8 cellular contexts compared by ENCODE assay signal in genomic region chr6:31727717-31728671, GRCh38. TPM values are rescaled to one million over a fixed set of nuclear protein-coding genes. Genes with fewer than 3 reads are reported as not detected.
DNase-seq lines count a peak whose midpoint lies in the region; ATAC-seq and TF ChIP-seq lines count a peak whose summit lies in the region.

No MANE protein-coding gene starts in this region.

- H3K9me3 ChIP-seq in CD4-positive, CD25-positive, alpha-beta regulatory T cell (ENCODE audit: control insufficient read depth in 2 of 2, low read length in 2 of 2), result no peaks in the 10 kb centered on the region
- H3K9me3 ChIP-seq in MM.1S (replicated peaks; ENCODE audit: insufficient read depth, low read length) (no peaks in the 10 kb centered on the region), neuron (ENCODE audit: low read length) (no peaks in the 10 kb centered on the region), A673 (ENCODE audit: low read depth, low read length, poor library complexity, severe bottlenecking) (no peaks in the 10 kb centered on the region)

- H3K36me3 ChIP-seq in CD4-positive, CD25-positive, alpha-beta regulatory T cell (ENCODE audit: control insufficient read depth, insufficient read depth, low read length), result peaks cover 23% of the 10 kb centered on the region
- H3K36me3 ChIP-seq in MM.1S (replicated peaks; ENCODE audit: insufficient read depth, low read length) (no peaks in the 10 kb centered on the region; the same call in none of the 2 replicates), neuron (ENCODE audit: insufficient read depth, low read length) (peaks cover 49% of the 10 kb centered on the region), A673 (ENCODE audit: insufficient read depth, low read length, poor library complexity, severe bottlenecking) (peaks cover 41% of the 10 kb centered on the region)

- H3K36me3 Mint-ChIP-seq in CD4-positive, CD25-positive, alpha-beta regulatory T cell, result peaks cover 12% of the 10 kb centered on the region
- peaks cover 93% of the 10 kb centered on the region for H3K36me3 Mint-ChIP-seq in dendritic cell treated with granulocyte-macrophage colony-stimulating factor and Interleukin-4, amounts not matched to agents 40 ng/mL and 50 ng/mL, for 4 days (ENCODE audit: low read depth)

- intact Hi-C loops in dendritic cell treated with granulocyte-macrophage colony-stimulating factor and Interleukin-4, amounts not matched to agents 40 ng/mL and 50 ng/mL, for 4 days (cut with micrococcal nuclease), result loop anchor here (1.0 to 5.0 kb wide), 3 partner anchors 41 to 104 kb away; no protein-coding TSS in a partner anchor
- intact Hi-C loops in A673 (cut with micrococcal nuclease; ENCODE audit: unreplicated experiment), result loop anchor here (2.0 kb wide), 1 partner anchor 99 kb away; the partner anchor contains the start of gene HSPA1B

- H2AFZ ChIP-seq in MM.1S (ENCODE audit: low read length) (peak overlapping the region; percentile 44; the same call in 1 of the 2 replicates), neuron (ENCODE audit: low read depth, low read length) (no peak overlapping the region)

- H3K27ac Mint-ChIP-seq in CD4-positive, CD25-positive, alpha-beta regulatory T cell, result peak overlapping the region; percentile 58 to 79 (median 59)
- peak overlapping the region; percentile 99 for H3K27ac Mint-ChIP-seq in dendritic cell treated with granulocyte-macrophage colony-stimulating factor and Interleukin-4, amounts not matched to agents 40 ng/mL and 50 ng/mL, for 4 days

- H3K4me1 Mint-ChIP-seq in CD4-positive, CD25-positive, alpha-beta regulatory T cell, result peaks cover 0 to 45% (median 17%) of the 10 kb centered on the region in 4 donors
- peaks cover 91% of the 10 kb centered on the region for H3K4me1 Mint-ChIP-seq in dendritic cell treated with granulocyte-macrophage colony-stimulating factor and Interleukin-4, amounts not matched to agents 40 ng/mL and 50 ng/mL, for 4 days (ENCODE audit: low read depth)

- peaks cover 19% of the 10 kb centered on the region for H3K4me1 ChIP-seq in CD4-positive, CD25-positive, alpha-beta regulatory T cell (ENCODE audit: control insufficient read depth, insufficient read depth, low read length, poor library complexity, severe bottlenecking)
- peaks cover 29% of the 10 kb centered on the region for H3K4me1 ChIP-seq in MM.1S (ENCODE audit: low read length)
- peaks cover 16% of the 10 kb centered on the region for H3K4me1 ChIP-seq in neuron (ENCODE audit: insufficient read depth, low read length)
- peaks cover 11% of the 10 kb centered on the region for H3K4me1 ChIP-seq in A673 (ENCODE audit: insufficient read depth, low read length, poor library complexity, severe bottlenecking)

- BruUV-seq in A673 (replicated peaks; lab: Mats Ljungman, UMichigan), result no TSS peak

- H3K4me3 Mint-ChIP-seq in CD4-positive, CD25-positive, alpha-beta regulatory T cell, result peak overlapping the region; percentile 54 to 95 (median 80)
- peak overlapping the region; percentile 99 for H3K4me3 Mint-ChIP-seq in dendritic cell treated with granulocyte-macrophage colony-stimulating factor and Interleukin-4, amounts not matched to agents 40 ng/mL and 50 ng/mL, for 4 days

- POLR2A ChIA-PET in A673 (lab: Charles Lee; ENCODE audit: low non-redundant PET), result no interaction called here

- no peak for ATAC-seq in CD4-positive, CD25-positive, alpha-beta regulatory T cell (ENCODE audit: low read depth in 2 of 2)

- no peaks in the 10 kb centered on the region for H3K27me3 ChIP-seq in CD4-positive, CD25-positive, alpha-beta regulatory T cell (ENCODE audit: control insufficient read depth, insufficient read depth, low read length)
- no peaks in the 10 kb centered on the region for H3K27me3 ChIP-seq in MM.1S (replicated peaks; ENCODE audit: insufficient read depth, low read length)
- H3K27me3 ChIP-seq in neuron (ENCODE audit: insufficient read depth, low read length), result no peaks in the 10 kb centered on the region
- H3K27me3 ChIP-seq in A673 (replicated peaks; ENCODE audit: insufficient read depth, low read depth, low read length, poor library complexity), result no peaks in the 10 kb centered on the region

- H3K27ac ChIP-seq in CD4-positive, CD25-positive, alpha-beta regulatory T cell (ENCODE audit: insufficient read depth, low read length, poor library complexity, severe bottlenecking), result no peak overlapping the region
- H3K27ac ChIP-seq in MM.1S (ENCODE audit: low read length), result peak overlapping the region; percentile 86
- no peak overlapping the region for H3K27ac ChIP-seq in A673 (ENCODE audit: low read depth, low read length, poor library complexity, severe bottlenecking)

- peaks cover 16% of the 10 kb centered on the region for H3K79me2 ChIP-seq in MM.1S (ENCODE audit: low read length)

- no peaks in the 10 kb centered on the region for H4K20me1 ChIP-seq in MM.1S (ENCODE audit: insufficient read depth, low read length)

- H3K4me3 ChIP-seq in CD4-positive, CD25-positive, alpha-beta regulatory T cell (ENCODE audit: low read depth, low read length), result no peak overlapping the region
- H3K4me3 ChIP-seq in MM.1S (ENCODE audit: low read length) (no peak overlapping the region; the same call in 1 of the 2 replicates), neuron (ENCODE audit: low read length) (peak overlapping the region; percentile 87), A673 (ENCODE audit: low read depth, low read length, poor library complexity, severe bottlenecking) (no peak overlapping the region)

- H3F3A ChIP-seq in MM.1S (ENCODE audit: insufficient read depth, low read length), result peaks cover 55% of the 10 kb centered on the region

- DNase-seq in CD4-positive, CD25-positive, alpha-beta regulatory T cell, result peak in 1 of 3 donors; percentile 59
- DNase-seq in MM.1S, result peak; percentile 73
- DNase-seq in A673 (ENCODE audit: low spot score), result no peak
- no peak for DNase-seq in NCI-H1694 (lab: John Stamatoyannopoulos, UW)
- no peak for DNase-seq in activated effector memory CD4-positive, alpha-beta T cell treated with Interleukin-2 at 50 U/mL for 16 hours
- DNase-seq in NCI-H187 (lab: John Stamatoyannopoulos, UW), result no peak

- TF ChIP-seq CTCF in MM.1S (IDR thresholded peaks at IDR 0.05; ENCODE audit: low read length) (no peak), A673 (conservative IDR thresholded peaks at IDR 0.05; ENCODE audit: low read depth, low read length) (no peak)

- H3K27me3 Mint-ChIP-seq in CD4-positive, CD25-positive, alpha-beta regulatory T cell, result no peaks in the 10 kb centered on the region
- H3K27me3 Mint-ChIP-seq in dendritic cell treated with granulocyte-macrophage colony-stimulating factor and Interleukin-4, amounts not matched to agents 40 ng/mL and 50 ng/mL, for 4 days, result peaks cover 14% of the 10 kb centered on the region

- H3K4me2 ChIP-seq in MM.1S (ENCODE audit: low read depth, low read length), result peak overlapping the region; percentile 93

- peaks cover 0 to 1% (median 0%) of the 10 kb centered on the region in 7 donors for H3K9me3 Mint-ChIP-seq in CD4-positive, CD25-positive, alpha-beta regulatory T cell
- H3K9me3 Mint-ChIP-seq in dendritic cell treated with granulocyte-macrophage colony-stimulating factor and Interleukin-4, amounts not matched to agents 40 ng/mL and 50 ng/mL, for 4 days, result no peaks in the 10 kb centered on the region

- no peaks in the 10 kb centered on the region for H3K9me2 ChIP-seq in MM.1S (replicated peaks; ENCODE audit: insufficient read depth, low read length)

- CTCF ChIA-PET in A673 (lab: Charles Lee), result no interaction called here

- peak overlapping the region; percentile 30; the same call in 1 of the 2 replicates for H3K9ac ChIP-seq in MM.1S (ENCODE audit: low read length)

RNA-seq across cellular contexts. Expression of gene DDAH2, which starts 1.1 kb away (rescaled TPM):
- 13.6 TPM for total RNA-seq in CD4-positive, CD25-positive, alpha-beta regulatory T cell
- 10 to 100 TPM; 16.0 to 19.8 (median 17.7) TPM for polyA plus RNA-seq in CD4-positive, CD25-positive, alpha-beta regulatory T cell
- 68.2 and 86.7 TPM in 2 replicates for total RNA-seq in A673 (2021)

RNA-seq across cellular contexts. Expression of gene MPIG6B, which starts 4.8 kb away (rescaled TPM):
- total RNA-seq in CD4-positive, CD25-positive, alpha-beta regulatory T cell, result 10.8 TPM
- under 1 TPM in 1 of 4 donors, not detected in 3; 0.43 TPM for polyA plus RNA-seq in CD4-positive, CD25-positive, alpha-beta regulatory T cell
- not detected in 2 replicates for total RNA-seq in A673 (2021)

RNA-seq across cellular contexts. Expression of gene LY6G6C, which starts 6.4 kb away (rescaled TPM):
- not detected for total RNA-seq in CD4-positive, CD25-positive, alpha-beta regulatory T cell
- polyA plus RNA-seq in CD4-positive, CD25-positive, alpha-beta regulatory T cell, result not detected
- total RNA-seq in A673 (2021), result 0.42 and 0.80 TPM in 2 replicates

RNA-seq across cellular contexts. Expression of gene CLIC1, which starts 8.3 kb away (rescaled TPM):
- 192 TPM for total RNA-seq in CD4-positive, CD25-positive, alpha-beta regulatory T cell
- polyA plus RNA-seq in CD4-positive, CD25-positive, alpha-beta regulatory T cell, result 100 to 1,000 TPM; 481 to 771 (median 621) TPM
- total RNA-seq in A673 (2021), result 371 and 431 TPM in 2 replicates

RNA-seq across cellular contexts. Expression of gene MSH5, which starts 11.8 kb away (rescaled TPM):
- 17.4 TPM for total RNA-seq in CD4-positive, CD25-positive, alpha-beta regulatory T cell
- 1 to 10 TPM; 1.2 to 3.3 (median 1.3) TPM for polyA plus RNA-seq in CD4-positive, CD25-positive, alpha-beta regulatory T cell
- 76.4 and 102 TPM in 2 replicates for total RNA-seq in A673 (2021)

Comparison
In these comparisons a context has a peak if more than half of its experiments do, and no peak if none do; other contexts are left out.
1. RNA of gene MPIG6B, which starts 4.8 kb away (total RNA-seq): 10.8 TPM in CD4-positive, CD25-positive, alpha-beta regulatory T cell (single experiment); not detected in A673; every median in the first group is over 10 times any median in the second.